In genomic region chr5:34474573-34475021, GRCh38 we compare ENCODE assay signal across 8 cellular contexts.
DNase-seq lines count a peak whose midpoint lies in the region; ATAC-seq and TF ChIP-seq lines count a peak whose summit lies in the region.

No MANE protein-coding gene starts in this region.

- H3K9me2 ChIP-seq in neural cell (ENCODE audit: insufficient read depth, low read length): no peaks in the 10 kb centered on the region

- TF ChIP-seq CTCF in neural cell (IDR thresholded peaks at IDR 0.05; ENCODE audit: poor library complexity, severe bottlenecking): peak; percentile 89

- no peaks in the 10 kb centered on the region for H3F3A ChIP-seq in neural cell (ENCODE audit: insufficient read depth, low read length, poor library complexity, severe bottlenecking)

- ATAC-seq in GM19372 (IDR thresholded peaks at IDR 0.05; ENCODE audit: low read depth, unreplicated experiment) (peak; percentile 65), HG02678 (IDR thresholded peaks at IDR 0.05; ENCODE audit: unreplicated experiment) (no peak)

- no peaks in the 10 kb centered on the region for H3K79me2 ChIP-seq in neural cell (replicated peaks; ENCODE audit: insufficient read depth, low read length)

- no peaks in the 10 kb centered on the region for H4K20me1 ChIP-seq in neural cell (ENCODE audit: insufficient read depth)

- H3K27me3 ChIP-seq in neural cell (ENCODE audit: insufficient read depth, low read depth, low read length): no peaks in the 10 kb centered on the region

- no peak overlapping the region for H2AFZ ChIP-seq in neural cell (ENCODE audit: low read depth, low read length)

- TF ChIP-seq EP300 in neural cell (conservative IDR thresholded peaks at IDR 0.05; ENCODE audit: poor library complexity, severe bottlenecking): no peak

- no peaks in the 10 kb centered on the region for H3K9me3 ChIP-seq in neural cell (ENCODE audit: low read length)

- no peak overlapping the region for H3K4me2 ChIP-seq in neural cell (ENCODE audit: low read length)

- in situ Hi-C loops in SK-MEL-5 (cut with HindIII; ENCODE audit: low pct_unique_long_range_greater_than_20kb, low sequenced_read_pairs): no loop called here

- no peak overlapping the region for H3K9ac ChIP-seq in neural cell (ENCODE audit: low read length)

- no peak overlapping the region for H3K27ac ChIP-seq in neural cell (ENCODE audit: low read length)

- peak; percentile 88 for TF ChIP-seq RAD21 in neural cell (conservative IDR thresholded peaks at IDR 0.05)

- no peak overlapping the region for H3K4me3 ChIP-seq in neural cell (ENCODE audit: low read length)

- DNase-seq in COLO829 (ENCODE audit: low spot score) (peak; percentile 49), M059J (ENCODE audit: low read depth) (peak; percentile 66), SK-MEL-5 (ENCODE audit: low read depth, low spot score) (peak; percentile 83), fibroblast of peridontal ligament (ENCODE audit: extremely low read depth) (peak; percentile 85)
- no peak for DNase-seq in stimulated activated CD4-positive, alpha-beta T cell treated with anti-CD3 and anti-CD28 coated beads, Interleukin-1b, Interleukin-23, amount 100 ng/mL, for 48 hours

- H3K36me3 ChIP-seq in neural cell (ENCODE audit: insufficient read depth, low read length): no peaks in the 10 kb centered on the region

TF ChIP-seq in neural cell, 6 proteins besides CTCF, POLR2A, EP300 and RAD21:
- TF ChIP-seq SMC3 (conservative IDR thresholded peaks at IDR 0.05; ENCODE audit: poor library complexity): peak; percentile 84
- TF ChIP-seq EZH2 (IDR thresholded peaks at IDR 0.05; ENCODE audit: borderline replicate concordance, insufficient read depth, low read length, poor library complexity, severe bottlenecking): no peak
